In the genomic region with DNA sequence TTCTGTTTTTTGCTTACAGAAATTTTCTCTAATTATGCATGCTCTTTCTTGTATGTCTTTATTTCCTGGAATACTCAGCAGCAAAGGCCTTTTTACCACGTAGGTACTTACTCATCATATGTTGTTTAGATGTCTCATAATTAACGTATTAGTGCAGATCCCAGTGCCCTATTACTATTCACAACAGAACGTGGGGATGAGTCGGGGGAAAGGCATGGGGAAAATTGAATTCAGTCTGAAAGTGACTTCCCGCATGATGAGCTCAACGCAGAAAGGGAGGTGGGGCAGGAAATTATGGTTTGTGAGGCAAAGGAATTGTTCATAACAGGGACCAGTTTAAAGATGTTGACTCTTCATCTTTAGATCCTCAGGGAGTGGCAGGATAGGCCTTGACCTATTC, we compare ENCODE assay signal across 13 cellular contexts. TPM values are rescaled to one million over a fixed set of nuclear protein-coding genes. Genes with fewer than 3 reads are reported as not detected.
DNase-seq lines count a peak whose midpoint lies in the region; ATAC-seq and TF ChIP-seq lines count a peak whose summit lies in the region.
"Had no signal": no experiment of that assay in that cellular context is flagged by ENCODE, and none has a peak within 500 bp of the region (broad histone marks: within the 10 kb centered on the region; RNA-seq: fewer than 3 reads in every experiment).

No MANE protein-coding gene starts in this region.

- H3K79me2 ChIP-seq in HCT116 (ENCODE audit: insufficient read depth, low read length) = no peaks in the 10 kb centered on the region

- H3K4me1 ChIP-seq in HCT116 (ENCODE audit: control insufficient read depth in 1 of 2, insufficient read depth in 2 of 2, low read length in 2 of 2) = peaks cover 4 to 13% of the 10 kb centered on the region in 2 experiments; a peak in 3 of 4 replicates
- H3K4me1 ChIP-seq in lower lobe of right lung = no peaks in the 10 kb centered on the region

- no peaks in the 10 kb centered on the region for H3K27me3 ChIP-seq in HCT116 (ENCODE audit: insufficient read depth, low read length)
- no peaks in the 10 kb centered on the region for H3K27me3 ChIP-seq in lower lobe of right lung (ENCODE audit: low read depth)

- DNase-seq in HCT116 (ENCODE audit: low read depth, low spot score) (peak; percentile 35), fibroblast of peridontal ligament (ENCODE audit: extremely low read depth) (peak; percentile 84), renal cortical epithelial cell (ENCODE audit: low read depth) (peak; percentile 85), lower lobe of right lung (no peak)
- no peak for DNase-seq in effector CD8-positive, alpha-beta T cell (lab: John Stamatoyannopoulos, UW)
- no peak for DNase-seq in activated naive CD4-positive, alpha-beta T cell treated with anti-CD3 and anti-CD28 coated beads, Interleukin-2, amount 50 U/mL, for 16 hours
- DNase-seq: activated naive CD4-positive, alpha-beta T cell treated with Interleukin-2 at 50 U/mL for 16 hours; KG1; NK-92 treated with Interleukin-12 subunit alpha and Interleukin-12 subunit beta, amount 100 ng/mL, for 24 hours had no signal

- peak overlapping the region; percentile 93 for H2AFZ ChIP-seq in HCT116 (ENCODE audit: low read depth, low read length, poor library complexity, severe bottlenecking)

- intact Hi-C loops in HCT116 (cut with micrococcal nuclease) (no loop called here), lower lobe of right lung (cut with DNase I) (no loop called here)

- no peaks in the 10 kb centered on the region for H3K9me3 ChIP-seq in HCT116 (ENCODE audit: control insufficient read depth in 1 of 2, insufficient read depth in 1 of 2, low read depth in 1 of 2, low read length in 2 of 2)
- no peaks in the 10 kb centered on the region for H3K9me3 ChIP-seq in lower lobe of right lung

- H3K9me2 ChIP-seq in HCT116 (ENCODE audit: insufficient read depth) = no peaks in the 10 kb centered on the region

- TF ChIP-seq RAD21 in HCT116 (IDR thresholded peaks at IDR 0.05; ENCODE audit: low read depth) = no peak

- H3K36me3 ChIP-seq in HCT116 (ENCODE audit: control insufficient read depth in 1 of 2, insufficient read depth in 2 of 2, low read length in 2 of 2) (no peaks in the 10 kb centered on the region), lower lobe of right lung (no peaks in the 10 kb centered on the region)

- no TSS peak for BruUV-seq in HCT116 (replicated peaks; lab: Mats Ljungman, UMichigan)

- H3K4me2 ChIP-seq in HCT116 (ENCODE audit: low read length) = peak overlapping the region; percentile 63

- H3K4me3 ChIP-seq in HCT116 (replicated peaks in 1 of 2; ENCODE audit: low read depth in 1 of 2, low read length in 2 of 2) (peak overlapping the region in 1 of 2 experiments; percentile 16; a peak in 1 of 4 replicates), lower lobe of right lung (no peak overlapping the region)

- peak; percentile 60; the same call in 1 of the 2 replicates for ATAC-seq in HCT116
- peak; percentile 94 for ATAC-seq in SK-N-SH treated with all-trans-retinoic acid at 6 μM for 48 hours
- no peak for ATAC-seq in HG03432 (IDR thresholded peaks at IDR 0.05; ENCODE audit: unreplicated experiment)
- no peak for ATAC-seq in lower lobe of right lung

- CTCF ChIA-PET in HCT116 (lab: Charles Lee) = no interaction called here

- H3K9ac ChIP-seq in HCT116 (ENCODE audit: low read length) = peak overlapping the region; percentile 19; the same call in 1 of the 2 replicates

- POLR2A ChIA-PET in HCT116 (lab: Charles Lee) = no interaction called here

- no peak for TF ChIP-seq POLR2A in HCT116 (IDR thresholded peaks at IDR 0.05; ENCODE audit: borderline replicate concordance, extremely low read depth, insufficient read depth, insufficient read length)

- no peak overlapping the region for H3K27ac ChIP-seq in HCT116 (ENCODE audit: low read depth, low read length)
- H3K27ac ChIP-seq in lower lobe of right lung = no peak overlapping the region

- TF ChIP-seq CTCF in HCT116 (IDR thresholded peaks at IDR 0.05 in 2 of 3, conservative IDR thresholded peaks at IDR 0.05 in 1 of 3; ENCODE audit: borderline replicate concordance in 1 of 3, insufficient read depth in 1 of 3, low read depth in 2 of 3, low read length in 2 of 3) = no peak
- TF ChIP-seq CTCF in lower lobe of right lung (IDR thresholded peaks at IDR 0.05) = no peak

- no peaks in the 10 kb centered on the region for H4K20me1 ChIP-seq in HCT116 (ENCODE audit: insufficient read depth)

- RAD21 ChIA-PET in HCT116 (lab: Charles Lee; ENCODE audit: low non-redundant PET in 1 of 2, low total read pairs in 2 of 2, uncharacterized antibody in 2 of 2, unreplicated experiment in 2 of 2) = no interaction called here

TF ChIP-seq in HCT116, 20 proteins besides CTCF, POLR2A, EP300 and RAD21 (continues in another document):
- TF ChIP-seq CBX3 (IDR thresholded peaks at IDR 0.05; ENCODE audit: low read depth) (no peak), SP1 (IDR thresholded peaks at IDR 0.05; ENCODE audit: low read depth) (peak; percentile 45; the same call in 1 of the 2 replicates), EGR1 (IDR thresholded peaks at IDR 0.05; ENCODE audit: low read depth) (no peak), FOSL1 (IDR thresholded peaks at IDR 0.05; ENCODE audit: low read depth) (peak; percentile 52; the same call in 1 of the 2 replicates), JUND (IDR thresholded peaks at IDR 0.05) (peak; percentile 42; the same call in 1 of the 2 replicates)
- TF ChIP-seq, protein P1, sequence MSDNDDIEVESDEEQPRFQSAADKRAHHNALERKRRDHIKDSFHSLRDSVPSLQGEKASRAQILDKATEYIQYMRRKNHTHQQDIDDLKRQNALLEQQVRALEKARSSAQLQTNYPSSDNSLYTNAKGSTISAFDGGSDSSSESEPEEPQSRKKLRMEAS (IDR thresholded peaks at IDR 0.05) = 0 out of 2 replicates have a peak, but pooled peaks have one; percentile 8
- TF ChIP-seq, protein P2, sequence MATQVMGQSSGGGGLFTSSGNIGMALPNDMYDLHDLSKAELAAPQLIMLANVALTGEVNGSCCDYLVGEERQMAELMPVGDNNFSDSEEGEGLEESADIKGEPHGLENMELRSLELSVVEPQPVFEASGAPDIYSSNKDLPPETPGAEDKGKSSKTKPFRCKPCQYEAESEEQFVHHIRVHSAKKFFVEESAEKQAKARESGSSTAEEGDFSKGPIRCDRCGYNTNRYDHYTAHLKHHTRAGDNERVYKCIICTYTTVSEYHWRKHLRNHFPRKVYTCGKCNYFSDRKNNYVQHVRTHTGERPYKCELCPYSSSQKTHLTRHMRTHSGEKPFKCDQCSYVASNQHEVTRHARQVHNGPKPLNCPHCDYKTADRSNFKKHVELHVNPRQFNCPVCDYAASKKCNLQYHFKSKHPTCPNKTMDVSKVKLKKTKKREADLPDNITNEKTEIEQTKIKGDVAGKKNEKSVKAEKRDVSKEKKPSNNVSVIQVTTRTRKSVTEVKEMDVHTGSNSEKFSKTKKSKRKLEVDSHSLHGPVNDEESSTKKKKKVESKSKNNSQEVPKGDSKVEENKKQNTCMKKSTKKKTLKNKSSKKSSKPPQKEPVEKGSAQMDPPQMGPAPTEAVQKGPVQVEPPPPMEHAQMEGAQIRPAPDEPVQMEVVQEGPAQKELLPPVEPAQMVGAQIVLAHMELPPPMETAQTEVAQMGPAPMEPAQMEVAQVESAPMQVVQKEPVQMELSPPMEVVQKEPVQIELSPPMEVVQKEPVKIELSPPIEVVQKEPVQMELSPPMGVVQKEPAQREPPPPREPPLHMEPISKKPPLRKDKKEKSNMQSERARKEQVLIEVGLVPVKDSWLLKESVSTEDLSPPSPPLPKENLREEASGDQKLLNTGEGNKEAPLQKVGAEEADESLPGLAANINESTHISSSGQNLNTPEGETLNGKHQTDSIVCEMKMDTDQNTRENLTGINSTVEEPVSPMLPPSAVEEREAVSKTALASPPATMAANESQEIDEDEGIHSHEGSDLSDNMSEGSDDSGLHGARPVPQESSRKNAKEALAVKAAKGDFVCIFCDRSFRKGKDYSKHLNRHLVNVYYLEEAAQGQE (IDR thresholded peaks at IDR 0.05; ENCODE audit: low read depth) = no peak

TF ChIP-seq in SK-N-SH treated with all-trans-retinoic acid at 6 μM for 48 hours, 23 proteins besides CTCF, POLR2A, EP300 and RAD21:
- TF ChIP-seq ISL1 (CRISPR knock-in tag; IDR thresholded peaks at IDR 0.05) (peak; percentile 77), ZNF8 (CRISPR knock-in tag; IDR thresholded peaks at IDR 0.05) (no peak), RARB (CRISPR knock-in tag; IDR thresholded peaks at IDR 0.05) (no peak), ARNTL (CRISPR knock-in tag; IDR thresholded peaks at IDR 0.05; ENCODE audit: borderline replicate concordance, low read depth) (no peak)
- TF ChIP-seq, protein P3, sequence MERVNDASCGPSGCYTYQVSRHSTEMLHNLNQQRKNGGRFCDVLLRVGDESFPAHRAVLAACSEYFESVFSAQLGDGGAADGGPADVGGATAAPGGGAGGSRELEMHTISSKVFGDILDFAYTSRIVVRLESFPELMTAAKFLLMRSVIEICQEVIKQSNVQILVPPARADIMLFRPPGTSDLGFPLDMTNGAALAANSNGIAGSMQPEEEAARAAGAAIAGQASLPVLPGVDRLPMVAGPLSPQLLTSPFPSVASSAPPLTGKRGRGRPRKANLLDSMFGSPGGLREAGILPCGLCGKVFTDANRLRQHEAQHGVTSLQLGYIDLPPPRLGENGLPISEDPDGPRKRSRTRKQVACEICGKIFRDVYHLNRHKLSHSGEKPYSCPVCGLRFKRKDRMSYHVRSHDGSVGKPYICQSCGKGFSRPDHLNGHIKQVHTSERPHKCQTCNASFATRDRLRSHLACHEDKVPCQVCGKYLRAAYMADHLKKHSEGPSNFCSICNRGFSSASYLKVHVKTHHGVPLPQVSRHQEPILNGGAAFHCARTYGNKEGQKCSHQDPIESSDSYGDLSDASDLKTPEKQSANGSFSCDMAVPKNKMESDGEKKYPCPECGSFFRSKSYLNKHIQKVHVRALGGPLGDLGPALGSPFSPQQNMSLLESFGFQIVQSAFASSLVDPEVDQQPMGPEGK (CRISPR knock-in tag; IDR thresholded peaks at IDR 0.05; ENCODE audit: borderline replicate concordance) = 0 out of 2 replicates have a peak, but pooled peaks have one; percentile 38
- TF ChIP-seq, protein P4, sequence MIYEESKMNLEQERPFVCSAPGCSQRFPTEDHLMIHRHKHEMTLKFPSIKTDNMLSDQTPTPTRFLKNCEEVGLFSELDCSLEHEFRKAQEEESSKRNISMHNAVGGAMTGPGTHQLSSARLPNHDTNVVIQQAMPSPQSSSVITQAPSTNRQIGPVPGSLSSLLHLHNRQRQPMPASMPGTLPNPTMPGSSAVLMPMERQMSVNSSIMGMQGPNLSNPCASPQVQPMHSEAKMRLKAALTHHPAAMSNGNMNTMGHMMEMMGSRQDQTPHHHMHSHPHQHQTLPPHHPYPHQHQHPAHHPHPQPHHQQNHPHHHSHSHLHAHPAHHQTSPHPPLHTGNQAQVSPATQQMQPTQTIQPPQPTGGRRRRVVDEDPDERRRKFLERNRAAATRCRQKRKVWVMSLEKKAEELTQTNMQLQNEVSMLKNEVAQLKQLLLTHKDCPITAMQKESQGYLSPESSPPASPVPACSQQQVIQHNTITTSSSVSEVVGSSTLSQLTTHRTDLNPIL (CRISPR knock-in tag; IDR thresholded peaks at IDR 0.05; ENCODE audit: low read depth) = peak; percentile 75

RNA-seq across cellular contexts. Expression of a gene that starts 1.9 kb away (rescaled TPM):
- not detected for total RNA-seq in HCT116 (2021; ENCODE audit: unreplicated experiment)
- 0.05 TPM in 1 of 2 replicates, not detected in the other for polyA plus RNA-seq in HCT116 (2012)
- total RNA-seq in renal cortical epithelial cell = not detected in 2 replicates
- not detected for total RNA-seq in lower lobe of right lung
- total RNA-seq: mononuclear cell, temporal lobe had no signal

Comparison
In these comparisons a context has a peak if more than half of its experiments do, and no peak if none do; other contexts are left out.
1. ATAC-seq: peak in HCT116 (single experiment) and SK-N-SH treated with all-trans-retinoic acid at 6 μM for 48 hours (single experiment); none in HG03432 (single experiment) and lower lobe of right lung (0 of 2).
2. DNase-seq: peak in HCT116 (single experiment), fibroblast of peridontal ligament (single experiment) and renal cortical epithelial cell (single experiment); none in effector CD8-positive, alpha-beta T cell (single experiment), activated naive CD4-positive, alpha-beta T cell treated with anti-CD3 and anti-CD28 coated beads, Interleukin-2, amount 50 U/mL, for 16 hours (single experiment) and lower lobe of right lung (single experiment).